Comparison of ENCODE assay signal across 22 cellular contexts in the genomic region with DNA sequence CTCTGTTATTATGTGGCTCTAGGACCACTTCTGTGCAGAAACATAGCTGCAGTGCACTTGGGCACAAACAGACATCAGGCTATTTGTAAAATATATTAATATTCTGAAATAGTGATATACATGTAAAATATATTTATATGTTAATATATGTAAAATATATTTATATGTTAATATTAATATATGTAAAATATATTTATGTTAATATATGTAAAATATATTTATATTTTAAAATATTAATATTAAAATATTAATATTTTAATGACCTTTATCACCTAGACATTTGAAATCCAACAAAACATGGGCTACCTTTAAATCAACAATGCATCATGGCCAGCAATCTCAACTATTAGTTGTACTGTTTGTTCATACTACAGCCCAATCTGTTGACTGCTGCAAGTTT.
DNase-seq lines count a peak whose midpoint lies in the region; ATAC-seq, FAIRE-seq and TF ChIP-seq lines count a peak whose summit lies in the region.
"Had no signal": no experiment of that assay in that cellular context is flagged by ENCODE, and none has a peak within 500 bp of the region (broad histone marks: within the 10 kb centered on the region; RNA-seq: fewer than 3 reads in every experiment).

No MANE protein-coding gene starts in this region.

- no peak for TF ChIP-seq CTCF in brain microvascular endothelial cell (IDR thresholded peaks at IDR 0.05; ENCODE audit: low read depth, low read length, missing control alignments)

- ATAC-seq in HG03457 (IDR thresholded peaks at IDR 0.05; ENCODE audit: unreplicated experiment): no peak
- no peak for ATAC-seq in GM18502 (IDR thresholded peaks at IDR 0.05; ENCODE audit: poor library complexity, unreplicated experiment)
- ATAC-seq: A549; CD8-positive, alpha-beta T cell; GM12878 had no signal

- no peaks in the 10 kb centered on the region for H3K36me3 ChIP-seq in brain microvascular endothelial cell (replicated peaks)

- H3K4me3 ChIP-seq in brain microvascular endothelial cell (ENCODE audit: low read depth, low read length): no peak overlapping the region
- H3K4me3 ChIP-seq: A549; BLaER1 treated with 17β-estradiol and CSF1 and Interleukin-3, amounts not matched to agents 10 nM and 100 nM; GM12878 had no signal

- H3K27me3 ChIP-seq in brain microvascular endothelial cell (replicated peaks): no peaks in the 10 kb centered on the region
- H3K27me3 ChIP-seq: BLaER1 treated with 17β-estradiol and CSF1 and Interleukin-3, amounts not matched to agents 10 nM and 100 nM had no signal

- FAIRE-seq in G401.6 (lab: Jason Lieb, UNC) (peak; percentile 65), TTC549 (lab: Jason Lieb, UNC) (peak; percentile 41), frontal cortex (lab: Jason Lieb, UNC) (peak; percentile 67)
- FAIRE-seq: A549, GM12878, GM12892, GM19239 had no signal

- DNase-seq in frontal cortex (ENCODE audit: low spot score in 2 of 2): no peak
- no peak for DNase-seq in DMS53 (lab: John Stamatoyannopoulos, UW)
- no peak for DNase-seq in brain microvascular endothelial cell
- DNase-seq: 8988T; AML-193; CD4-positive, alpha-beta T cell; CD8-positive, alpha-beta T cell; COR-L47; DMS 273 treated with DMSO at 0.1 percent for 48 hours; DMS153; DMS79 treated with DMSO at 0.1 percent for 48 hours; GDM1 had no signal

- in situ Hi-C loops in brain microvascular endothelial cell (cut with HindIII; ENCODE audit: low pct_ligation_motif_present, low sequenced_read_pairs): no loop called here

- no peak overlapping the region for H3K27ac ChIP-seq in brain microvascular endothelial cell
- H3K27ac ChIP-seq: A549; BLaER1 treated with 17β-estradiol and CSF1 and Interleukin-3, amounts not matched to agents 10 nM and 100 nM; C4-2B had no signal
